In the genomic region with DNA sequence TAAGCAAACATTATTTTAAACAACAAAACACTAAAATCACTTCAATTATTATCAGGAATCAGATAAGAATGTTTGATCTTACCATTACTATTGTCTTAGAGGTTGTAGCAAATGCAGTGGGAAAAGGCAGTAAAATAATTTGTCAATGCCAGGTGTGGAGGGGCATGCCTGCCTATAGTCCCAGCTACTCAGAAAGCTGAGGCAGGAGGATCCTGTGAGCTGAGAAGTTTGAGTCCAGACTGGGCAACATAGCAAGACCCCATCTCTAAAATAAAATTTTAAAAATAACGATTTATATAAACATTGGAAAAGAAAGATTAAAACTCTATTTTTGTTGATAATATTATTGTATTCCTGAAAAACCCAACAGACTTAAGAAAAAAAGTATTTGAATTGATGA, we compare ENCODE assay signal across 11 cellular contexts.
"Had no signal": no experiment of that assay in that cellular context is flagged by ENCODE, and none has a peak within 500 bp of the region (broad histone marks: within the 10 kb centered on the region; RNA-seq: fewer than 3 reads in every experiment).

No MANE protein-coding gene starts in this region.

- ATAC-seq: GM23338, HCT116 had no signal

- FAIRE-seq: H1, H54 had no signal

- H3K27ac ChIP-seq: GM23248 had no signal

- H3K4me3 Mint-ChIP-seq: GM23338, H9, HFFc6 had no signal

- H3K9me3 Mint-ChIP-seq: GM23338, H9, HFFc6 had no signal

- DNase-seq: GM23248, GOT3, H7, H9, HCEC 1CT, HFFc6 had no signal

- H3K9ac ChIP-seq: GM23248 had no signal

- H3K36me3 ChIP-seq: HAP-1 had no signal

- H3K4me2 ChIP-seq: GM23338 had no signal

- H3K4me3 ChIP-seq: GM23248, GM23338, HAP-1 had no signal

- H3K9me3 ChIP-seq: HAP-1 had no signal

- H3K4me1 Mint-ChIP-seq: GM23338, H9 had no signal

- H3K27ac Mint-ChIP-seq: GM23338, H9, HFFc6 had no signal

- H3K4me1 ChIP-seq: HAP-1 had no signal

- H2AFZ ChIP-seq: GM23248, GM23338 had no signal
